6 cellular contexts compared by ENCODE assay signal in the genomic region with DNA sequence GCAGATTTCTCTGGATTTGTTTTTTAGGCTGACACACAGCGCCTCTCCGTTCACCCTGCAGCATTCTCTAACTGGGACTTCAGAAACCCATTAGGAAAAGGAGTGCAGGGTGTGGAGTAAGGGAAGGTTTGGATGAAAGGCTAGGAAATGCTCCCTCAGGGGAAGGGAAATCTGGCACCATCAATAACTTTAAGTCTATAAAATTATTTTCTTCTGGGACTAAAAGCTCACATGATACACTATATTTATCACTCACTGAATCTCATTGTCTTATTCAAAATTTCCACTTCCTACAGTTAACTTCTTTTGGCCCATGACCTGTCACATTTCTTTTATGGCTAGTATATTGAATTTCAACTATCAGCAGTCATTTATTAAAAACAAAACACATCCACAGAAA. TPM values are rescaled to one million over a fixed set of nuclear protein-coding genes. Genes with fewer than 3 reads are reported as not detected.
"Had no signal": no experiment of that assay in that cellular context is flagged by ENCODE, and none has a peak within 500 bp of the region (broad histone marks: within the 10 kb centered on the region; RNA-seq: fewer than 3 reads in every experiment).

No MANE protein-coding gene starts in this region.

- H3K4me2 ChIP-seq: GM23338 had no signal

- DNase-seq: H9, HCEC 1CT, IMR-90 had no signal

- H3K4me3 ChIP-seq: GM23338, K562 had no signal

- ATAC-seq: GM23338, K562 had no signal

- H2AFZ ChIP-seq: GM23338 had no signal

RNA-seq across cellular contexts. Expression of gene HLX, which starts 45.8 kb away (rescaled TPM):
- total RNA-seq: HT-29 had no signal
- polyA plus RNA-seq: GM23338 had no signal
